ENCODE assay signal across 1 cellular context in genomic region chr5:174510771-174511453, GRCh38.
TF ChIP-seq lines count a peak whose summit lies in the region.

No MANE protein-coding gene starts in this region.

TF ChIP-seq in IMR-90, 13 proteins besides CTCF, POLR2A, EP300 and RAD21 (continued from another document):
- TF ChIP-seq, protein P1, sequence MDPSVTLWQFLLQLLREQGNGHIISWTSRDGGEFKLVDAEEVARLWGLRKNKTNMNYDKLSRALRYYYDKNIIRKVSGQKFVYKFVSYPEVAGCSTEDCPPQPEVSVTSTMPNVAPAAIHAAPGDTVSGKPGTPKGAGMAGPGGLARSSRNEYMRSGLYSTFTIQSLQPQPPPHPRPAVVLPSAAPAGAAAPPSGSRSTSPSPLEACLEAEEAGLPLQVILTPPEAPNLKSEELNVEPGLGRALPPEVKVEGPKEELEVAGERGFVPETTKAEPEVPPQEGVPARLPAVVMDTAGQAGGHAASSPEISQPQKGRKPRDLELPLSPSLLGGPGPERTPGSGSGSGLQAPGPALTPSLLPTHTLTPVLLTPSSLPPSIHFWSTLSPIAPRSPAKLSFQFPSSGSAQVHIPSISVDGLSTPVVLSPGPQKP (IDR thresholded peaks at IDR 0.05; ENCODE audit: borderline replicate concordance, low read depth, low read length): no peak
- TF ChIP-seq RFX5 (IDR thresholded peaks at IDR 0.05; ENCODE audit: low read depth, low read length) (no peak), FOS (IDR thresholded peaks at IDR 0.05; ENCODE audit: low read depth, low read length) (no peak), CHD1 (IDR thresholded peaks at IDR 0.05; ENCODE audit: low read depth, low read length) (no peak)
